ENCODE assay signal across 1 cellular context in the genomic region with DNA sequence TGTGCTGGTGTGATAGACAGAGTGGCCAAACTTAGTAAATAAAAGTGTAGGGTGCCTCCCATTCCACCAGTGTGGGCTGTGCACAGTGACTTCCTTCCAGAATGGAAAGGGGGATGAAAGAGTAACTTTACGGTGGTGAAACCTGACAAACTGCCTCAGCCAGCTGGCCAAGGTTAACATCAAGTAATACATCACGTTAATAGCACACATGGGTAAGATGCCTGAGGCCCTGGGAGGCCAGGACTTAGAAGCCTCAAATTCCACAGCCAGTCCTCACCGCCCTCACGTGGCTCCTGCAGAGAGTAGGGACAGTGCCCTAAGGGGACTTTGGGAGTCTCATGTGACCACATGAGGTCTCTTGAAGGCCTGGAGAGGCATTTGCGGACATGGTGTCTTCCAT.
TF ChIP-seq lines count a peak whose summit lies in the region.

No MANE protein-coding gene starts in this region.

TF ChIP-seq in Ishikawa, 13 proteins besides CTCF, POLR2A, EP300 and RAD21 (continued from another document):
- TF ChIP-seq, protein P1, sequence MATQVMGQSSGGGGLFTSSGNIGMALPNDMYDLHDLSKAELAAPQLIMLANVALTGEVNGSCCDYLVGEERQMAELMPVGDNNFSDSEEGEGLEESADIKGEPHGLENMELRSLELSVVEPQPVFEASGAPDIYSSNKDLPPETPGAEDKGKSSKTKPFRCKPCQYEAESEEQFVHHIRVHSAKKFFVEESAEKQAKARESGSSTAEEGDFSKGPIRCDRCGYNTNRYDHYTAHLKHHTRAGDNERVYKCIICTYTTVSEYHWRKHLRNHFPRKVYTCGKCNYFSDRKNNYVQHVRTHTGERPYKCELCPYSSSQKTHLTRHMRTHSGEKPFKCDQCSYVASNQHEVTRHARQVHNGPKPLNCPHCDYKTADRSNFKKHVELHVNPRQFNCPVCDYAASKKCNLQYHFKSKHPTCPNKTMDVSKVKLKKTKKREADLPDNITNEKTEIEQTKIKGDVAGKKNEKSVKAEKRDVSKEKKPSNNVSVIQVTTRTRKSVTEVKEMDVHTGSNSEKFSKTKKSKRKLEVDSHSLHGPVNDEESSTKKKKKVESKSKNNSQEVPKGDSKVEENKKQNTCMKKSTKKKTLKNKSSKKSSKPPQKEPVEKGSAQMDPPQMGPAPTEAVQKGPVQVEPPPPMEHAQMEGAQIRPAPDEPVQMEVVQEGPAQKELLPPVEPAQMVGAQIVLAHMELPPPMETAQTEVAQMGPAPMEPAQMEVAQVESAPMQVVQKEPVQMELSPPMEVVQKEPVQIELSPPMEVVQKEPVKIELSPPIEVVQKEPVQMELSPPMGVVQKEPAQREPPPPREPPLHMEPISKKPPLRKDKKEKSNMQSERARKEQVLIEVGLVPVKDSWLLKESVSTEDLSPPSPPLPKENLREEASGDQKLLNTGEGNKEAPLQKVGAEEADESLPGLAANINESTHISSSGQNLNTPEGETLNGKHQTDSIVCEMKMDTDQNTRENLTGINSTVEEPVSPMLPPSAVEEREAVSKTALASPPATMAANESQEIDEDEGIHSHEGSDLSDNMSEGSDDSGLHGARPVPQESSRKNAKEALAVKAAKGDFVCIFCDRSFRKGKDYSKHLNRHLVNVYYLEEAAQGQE (IDR thresholded peaks at IDR 0.05; ENCODE audit: low read depth) = no peak
- TF ChIP-seq TCF12 (IDR thresholded peaks at IDR 0.05; ENCODE audit: low read depth) = peak; percentile 94
